In genomic region chr18:72375628-72376027, GRCh38 we compare ENCODE assay signal across 15 cellular contexts.
DNase-seq lines count a peak whose midpoint lies in the region; ATAC-seq, FAIRE-seq and TF ChIP-seq lines count a peak whose summit lies in the region.
"Had no signal": no experiment of that assay in that cellular context is flagged by ENCODE, and none has a peak within 500 bp of the region (broad histone marks: within the 10 kb centered on the region; RNA-seq: fewer than 3 reads in every experiment).

No MANE protein-coding gene starts in this region.

- TF ChIP-seq CTCF in fibroblast of villous mesenchyme (IDR thresholded peaks at IDR 0.05; ENCODE audit: insufficient read depth, low read depth, low read length): no peak

- ATAC-seq in HG02763 (IDR thresholded peaks at IDR 0.05; ENCODE audit: unreplicated experiment) (no peak), GM18858 (IDR thresholded peaks at IDR 0.05; ENCODE audit: unreplicated experiment) (no peak), HG03175 (IDR thresholded peaks at IDR 0.05; ENCODE audit: unreplicated experiment) (no peak)
- ATAC-seq: stimulated activated naive CD8-positive, alpha-beta T cell treated with anti-CD3 and anti-CD28 coated beads, Interleukin-15, Interleukin-2, amounts not matched to agents 100 U/mL and 50 U/mL, for 24 hours; WTC11 had no signal

- FAIRE-seq in urothelium cell line (lab: Jason Lieb, UNC): no peak
- FAIRE-seq: H1 had no signal

- H3K4me3 ChIP-seq in fibroblast of villous mesenchyme (ENCODE audit: low read depth, low read length): no peak overlapping the region
- H3K4me3 ChIP-seq: right lobe of liver had no signal

- DNase-seq in NCI-H748 (lab: John Stamatoyannopoulos, UW; ENCODE audit: unreplicated experiment) (peak; percentile 38), NCI-H748 treated with DMSO at 0.1 percent for 48 hours (lab: John Stamatoyannopoulos, UW) (no peak), SHP77 treated with DMSO at 0.1 percent for 48 hours (lab: John Stamatoyannopoulos, UW) (peak; percentile 92), fibroblast of villous mesenchyme (ENCODE audit: low read depth) (peak; percentile 29), urothelium cell line (ENCODE audit: low spot score) (peak; percentile 39)
- DNase-seq: activated naive CD4-positive, alpha-beta T cell treated with anti-CD3 and anti-CD28 coated beads for 36 hours; Caco-2; right lobe of liver; stimulated activated naive CD8-positive, alpha-beta T cell treated with anti-CD3 and anti-CD28 coated beads, Interleukin-15, Interleukin-2, amounts not matched to agents 100 U/mL and 50 U/mL, for 24 hours; SW 1271 had no signal
